21 cellular contexts compared by ENCODE assay signal in genomic region chr19:35295453-35295791, GRCh38. TPM values are rescaled to one million over a fixed set of nuclear protein-coding genes. Genes with fewer than 3 reads are reported as not detected.
A peak's percentile ranks its signal among the peaks of the same experiment; 100 is the strongest.
DNase-seq lines count a peak whose midpoint lies in the region; ATAC-seq and TF ChIP-seq lines count a peak whose summit lies in the region.
"Had no signal": no experiment of that assay in that cellular context is flagged by ENCODE, and none has a peak within 500 bp of the region (broad histone marks: within the 10 kb centered on the region; RNA-seq: fewer than 3 reads in every experiment).

No MANE protein-coding gene starts in this region.

- no peaks in the 10 kb centered on the region for H3K79me2 ChIP-seq in neural progenitor cell (ENCODE audit: low read depth)

- H2AFZ ChIP-seq in neural progenitor cell (replicated peaks), result peak overlapping the region; percentile 4

- H3K27me3 ChIP-seq in neural progenitor cell, result no peaks in the 10 kb centered on the region

- CTCF ChIA-PET in activated CD4-positive, alpha-beta T cell treated with anti-CD3 and anti-CD28 coated beads, Interleukin-2, amount 10 ng/mL, durations not matched to agents 7 days and 5 days (lab: Charles Lee), result interaction anchor here (0.9 to 3.6 kb wide), 4 partner anchors 9 to 158 kb away, joined by 3 to 12 read pairs (median 3); no protein-coding TSS in a partner anchor
- CTCF ChIA-PET in HEK293 (lab: Yijun Ruan, JAX), result interaction anchor here (0.5 to 0.7 kb wide), 4 partner anchors 24 to 647 kb away, joined by 3 to 8 read pairs (median 3); no protein-coding TSS in a partner anchor
- CTCF ChIA-PET in activated CD8-positive, alpha-beta T cell treated with anti-CD3 and anti-CD28 coated beads, Interleukin-2, amount 10 ng/mL, durations not matched to agents 7 days and 5 days (lab: Charles Lee), result no interaction called here

- no peak overlapping the region for H3K4me2 ChIP-seq in neural progenitor cell

- TF ChIP-seq CTCF in HEK293 (tag by site-specific recombination; IDR thresholded peaks at IDR 0.05), result no peak
- TF ChIP-seq CTCF in neural progenitor cell (IDR thresholded peaks at IDR 0.05), result no peak

- H3K4me1 ChIP-seq in HEK293 (ENCODE audit: control insufficient read depth, insufficient read depth, low read length) (peaks cover under 1% of the 10 kb centered on the region; the same call in 1 of the 2 replicates), neural progenitor cell (peaks cover 7% of the 10 kb centered on the region)

- H3K9me3 Mint-ChIP-seq in activated CD4-positive, alpha-beta T cell treated with anti-CD3 and anti-CD28 coated beads, Interleukin-2, amount 10 ng/mL, durations not matched to agents 7 days and 5 days, result no peaks in the 10 kb centered on the region
- H3K9me3 Mint-ChIP-seq in activated CD8-positive, alpha-beta T cell treated with anti-CD3 and anti-CD28 coated beads, Interleukin-2, amount 10 ng/mL, durations not matched to agents 7 days and 5 days (ENCODE audit: insufficient read depth), result no peaks in the 10 kb centered on the region
- no peaks in the 10 kb centered on the region for H3K9me3 Mint-ChIP-seq in neural progenitor cell
- H3K9me3 Mint-ChIP-seq: H9 had no signal

- POLR2A ChIA-PET in activated CD4-positive, alpha-beta T cell treated with anti-CD3 and anti-CD28 coated beads, Interleukin-2, amount 10 ng/mL, durations not matched to agents 7 days and 5 days (lab: Charles Lee), result no interaction called here
- POLR2A ChIA-PET in HEK293 (lab: Yijun Ruan, JAX), result no interaction called here
- POLR2A ChIA-PET in activated CD8-positive, alpha-beta T cell treated with anti-CD3 and anti-CD28 coated beads, Interleukin-2, amount 10 ng/mL, durations not matched to agents 7 days and 5 days (lab: Charles Lee), result interaction anchor here (1.2 kb wide), 1 partner anchor 26 kb away, joined by 3 read pairs; no protein-coding TSS in a partner anchor

- H3K27ac Mint-ChIP-seq in activated CD4-positive, alpha-beta T cell treated with anti-CD3 and anti-CD28 coated beads, Interleukin-2, amount 10 ng/mL, durations not matched to agents 7 days and 5 days, result peak overlapping the region; percentile 67
- H3K27ac Mint-ChIP-seq in activated CD8-positive, alpha-beta T cell treated with anti-CD3 and anti-CD28 coated beads, Interleukin-2, amount 10 ng/mL, durations not matched to agents 7 days and 5 days, result peak overlapping the region; percentile 55
- H3K27ac Mint-ChIP-seq in neural progenitor cell, result no peak overlapping the region
- H3K27ac Mint-ChIP-seq: H9 had no signal

- no peaks in the 10 kb centered on the region for H4K20me1 ChIP-seq in neural progenitor cell (ENCODE audit: low read depth)

- H3K27me3 Mint-ChIP-seq in activated CD4-positive, alpha-beta T cell treated with anti-CD3 and anti-CD28 coated beads, Interleukin-2, amount 10 ng/mL, durations not matched to agents 7 days and 5 days, result no peaks in the 10 kb centered on the region
- peaks cover 2% of the 10 kb centered on the region for H3K27me3 Mint-ChIP-seq in activated CD8-positive, alpha-beta T cell treated with anti-CD3 and anti-CD28 coated beads, Interleukin-2, amount 10 ng/mL, durations not matched to agents 7 days and 5 days (ENCODE audit: low read depth)
- H3K27me3 Mint-ChIP-seq in neural progenitor cell (ENCODE audit: insufficient read depth, low read depth), result peaks cover 6% of the 10 kb centered on the region

- H3K27ac ChIP-seq in HEK293 (ENCODE audit: extremely low read depth, low read depth, low read length) (no peak overlapping the region), neural progenitor cell (no peak overlapping the region)
- H3K27ac ChIP-seq: C4-2B had no signal

- H3K36me3 ChIP-seq in HEK293 (ENCODE audit: control insufficient read depth in 2 of 2, insufficient read depth in 1 of 2, low read length in 2 of 2) (no peaks in the 10 kb centered on the region; a peak in 1 of 3 replicates), neural progenitor cell (no peaks in the 10 kb centered on the region)

- no peaks in the 10 kb centered on the region for H3K9me3 ChIP-seq in HEK293 (ENCODE audit: control insufficient read depth, insufficient read depth, low read depth, low read length)
- no peaks in the 10 kb centered on the region for H3K9me3 ChIP-seq in neural progenitor cell (ENCODE audit: low read depth)
- H3K9me3 ChIP-seq: Caco-2 had no signal

- no peak overlapping the region for H3K4me3 Mint-ChIP-seq in activated CD4-positive, alpha-beta T cell treated with anti-CD3 and anti-CD28 coated beads, Interleukin-2, amount 10 ng/mL, durations not matched to agents 7 days and 5 days
- no peak overlapping the region for H3K4me3 Mint-ChIP-seq in activated CD8-positive, alpha-beta T cell treated with anti-CD3 and anti-CD28 coated beads, Interleukin-2, amount 10 ng/mL, durations not matched to agents 7 days and 5 days
- H3K4me3 Mint-ChIP-seq in neural progenitor cell, result no peak overlapping the region
- H3K4me3 Mint-ChIP-seq: H9 had no signal

- DNase-seq in activated CD4-positive, alpha-beta T cell treated with anti-CD3 and anti-CD28 coated beads, Interleukin-2, amount 10 ng/mL, durations not matched to agents 7 days and 5 days, result no peak
- no peak for DNase-seq in activated CD4-positive, alpha-beta T cell treated with anti-CD3 and anti-CD28 coated beads, Interleukin-2, amount 50 U/mL, for 48 hours
- DNase-seq in activated CD8-positive, alpha-beta T cell treated with anti-CD3 and anti-CD28 coated beads, Interleukin-2, amount 10 ng/mL, durations not matched to agents 7 days and 5 days, result no peak
- DNase-seq in neural progenitor cell (ENCODE audit: low spot score) (no peak), NCI-H187 treated with DMSO at 0.1 percent for 48 hours (lab: John Stamatoyannopoulos, UW) (no peak)
- DNase-seq: 8988T, Caco-2, DND-41, GF-D8, NCI-H1092 treated with DMSO at 0.1 percent for 48 hours, NCI-H1694, NCI-H446, NCI-H748 treated with DMSO at 0.1 percent for 48 hours, Right ventricle myocardium superior had no signal

- peaks cover 21% of the 10 kb centered on the region for H3F3A ChIP-seq in neural progenitor cell (ENCODE audit: low read depth)

- H3K4me1 Mint-ChIP-seq in activated CD4-positive, alpha-beta T cell treated with anti-CD3 and anti-CD28 coated beads, Interleukin-2, amount 10 ng/mL, durations not matched to agents 7 days and 5 days, result peaks cover 8% of the 10 kb centered on the region
- H3K4me1 Mint-ChIP-seq in activated CD8-positive, alpha-beta T cell treated with anti-CD3 and anti-CD28 coated beads, Interleukin-2, amount 10 ng/mL, durations not matched to agents 7 days and 5 days (ENCODE audit: low read depth), result no peaks in the 10 kb centered on the region
- H3K4me1 Mint-ChIP-seq in neural progenitor cell, result no peaks in the 10 kb centered on the region

- H3K4me3 ChIP-seq in HEK293 (ENCODE audit: low read depth, low read length) (no peak overlapping the region), neural progenitor cell (no peak overlapping the region)

- H3K9ac ChIP-seq in neural progenitor cell, result no peak overlapping the region

- H3K36me3 Mint-ChIP-seq in activated CD4-positive, alpha-beta T cell treated with anti-CD3 and anti-CD28 coated beads, Interleukin-2, amount 10 ng/mL, durations not matched to agents 7 days and 5 days (ENCODE audit: low read depth), result no peaks in the 10 kb centered on the region
- H3K36me3 Mint-ChIP-seq in activated CD8-positive, alpha-beta T cell treated with anti-CD3 and anti-CD28 coated beads, Interleukin-2, amount 10 ng/mL, durations not matched to agents 7 days and 5 days (ENCODE audit: low read depth), result no peaks in the 10 kb centered on the region
- no peaks in the 10 kb centered on the region for H3K36me3 Mint-ChIP-seq in neural progenitor cell

- no peak for ATAC-seq in activated CD8-positive, alpha-beta T cell treated with anti-CD3 and anti-CD28 coated beads, Interleukin-2, amount 10 ng/mL, durations not matched to agents 7 days and 5 days
- ATAC-seq in GM19328 (IDR thresholded peaks at IDR 0.05; ENCODE audit: unreplicated experiment) (no peak), GM21360 (IDR thresholded peaks at IDR 0.05; ENCODE audit: unreplicated experiment) (no peak)
- ATAC-seq: SK-N-SH treated with all-trans-retinoic acid at 6 μM for 48 hours had no signal

TF ChIP-seq in HEK293, 187 proteins besides CTCF, POLR2A, EP300 and RAD21 (continues in another document):
- TF ChIP-seq ZNF626 (tag by site-specific recombination; IDR thresholded peaks at IDR 0.05) (no peak), ZNF701 (tag by site-specific recombination; IDR thresholded peaks at IDR 0.05) (no peak), GLIS2 (tag by site-specific recombination; IDR thresholded peaks at IDR 0.05) (peak; percentile 15; the same call in 1 of the 2 replicates), YY2 (tag by site-specific recombination; IDR thresholded peaks at IDR 0.05) (no peak)

RNA-seq across cellular contexts. Expression of gene MAG, which starts 3.5 kb away (rescaled TPM):
- not detected for total RNA-seq in activated CD4-positive, alpha-beta T cell treated with anti-CD3 and anti-CD28 coated beads, Interleukin-2, amount 10 ng/mL, durations not matched to agents 7 days and 5 days
- under 1 TPM in 1 of 2 experiments, not detected in 1; 0.26 TPM for total RNA-seq in activated CD8-positive, alpha-beta T cell treated with anti-CD3 and anti-CD28 coated beads, Interleukin-2, amount 10 ng/mL, durations not matched to agents 7 days and 5 days
- total RNA-seq in neural progenitor cell (ENCODE audit: low replicate concordance), result not detected in 2 replicates
- total RNA-seq: H9, HT-29, Right ventricle myocardium superior had no signal

RNA-seq across cellular contexts. Expression of gene HAMP, which starts 13.1 kb away (rescaled TPM):
- total RNA-seq in activated CD4-positive, alpha-beta T cell treated with anti-CD3 and anti-CD28 coated beads, Interleukin-2, amount 10 ng/mL, durations not matched to agents 7 days and 5 days, result 1 to 10 TPM in 1 of 2 experiments, under 1 TPM in 1; 0.92 to 1.2 TPM
- under 1 TPM; 0.50 to 0.63 TPM for total RNA-seq in activated CD8-positive, alpha-beta T cell treated with anti-CD3 and anti-CD28 coated beads, Interleukin-2, amount 10 ng/mL, durations not matched to agents 7 days and 5 days
- total RNA-seq in neural progenitor cell (ENCODE audit: low replicate concordance), result 0.30 TPM in 1 of 2 replicates, not detected in the other
- total RNA-seq: Caco-2, Right ventricle myocardium superior had no signal

RNA-seq across cellular contexts. Expression of gene USF2, which starts 26.7 kb away (rescaled TPM):
- 100 to 1,000 TPM; 150 to 162 TPM for total RNA-seq in activated CD4-positive, alpha-beta T cell treated with anti-CD3 and anti-CD28 coated beads, Interleukin-2, amount 10 ng/mL, durations not matched to agents 7 days and 5 days
- total RNA-seq in activated CD8-positive, alpha-beta T cell treated with anti-CD3 and anti-CD28 coated beads, Interleukin-2, amount 10 ng/mL, durations not matched to agents 7 days and 5 days, result 100 to 1,000 TPM; 125 to 138 TPM
- 46.8 and 88.7 TPM in 2 replicates for total RNA-seq in neural progenitor cell (ENCODE audit: low replicate concordance)

RNA-seq across cellular contexts. Expression of gene CD22, which starts 33.6 kb away (rescaled TPM):
- under 1 TPM in 1 of 2 experiments, not detected in 1; 0.21 TPM for total RNA-seq in activated CD4-positive, alpha-beta T cell treated with anti-CD3 and anti-CD28 coated beads, Interleukin-2, amount 10 ng/mL, durations not matched to agents 7 days and 5 days
- under 1 TPM; 0.52 to 0.63 TPM for total RNA-seq in activated CD8-positive, alpha-beta T cell treated with anti-CD3 and anti-CD28 coated beads, Interleukin-2, amount 10 ng/mL, durations not matched to agents 7 days and 5 days
- 0.62 TPM in 1 of 2 replicates, not detected in the other for total RNA-seq in neural progenitor cell (ENCODE audit: low replicate concordance)
- total RNA-seq: Caco-2, H9 had no signal

RNA-seq across cellular contexts. Expression of gene LSR, which starts 46.6 kb away (rescaled TPM):
- total RNA-seq in activated CD4-positive, alpha-beta T cell treated with anti-CD3 and anti-CD28 coated beads, Interleukin-2, amount 10 ng/mL, durations not matched to agents 7 days and 5 days, result 1 to 10 TPM; 3.5 to 3.6 TPM
- 10 to 100 TPM; 25.5 to 25.9 TPM for total RNA-seq in activated CD8-positive, alpha-beta T cell treated with anti-CD3 and anti-CD28 coated beads, Interleukin-2, amount 10 ng/mL, durations not matched to agents 7 days and 5 days
- total RNA-seq in neural progenitor cell (ENCODE audit: low replicate concordance), result 27.1 and 78.4 TPM in 2 replicates
